Comparison of ENCODE assay signal across 8 cellular contexts in genomic region chr11:61756452-61757212, GRCh38. TPM values are rescaled to one million over a fixed set of nuclear protein-coding genes. Genes with fewer than 3 reads are reported as not detected.
DNase-seq lines count a peak whose midpoint lies in the region; ATAC-seq, FAIRE-seq and TF ChIP-seq lines count a peak whose summit lies in the region.
"Had no signal": no experiment of that assay in that cellular context is flagged by ENCODE, and none has a peak within 500 bp of the region (broad histone marks: within the 10 kb centered on the region; RNA-seq: fewer than 3 reads in every experiment).

No MANE protein-coding gene starts in this region.

- no TSS peak for BruUV-seq in GM12878 (replicated peaks; lab: Mats Ljungman, UMichigan)

- no peaks in the 10 kb centered on the region for H4K20me1 ChIP-seq in GM12878 (ENCODE audit: control insufficient read depth, insufficient read depth)

- peak; percentile 48 to 49; a peak in 3 of 4 replicates for TF ChIP-seq EP300 in GM12878 (IDR thresholded peaks at IDR 0.05; ENCODE audit: borderline replicate concordance in 1 of 2, control insufficient read depth in 1 of 2, low read depth in 2 of 2, low read length in 2 of 2)

- H3K79me1 ChIP-seq in trophoblast cell (ENCODE audit: low read length) = peaks cover 10% of the 10 kb centered on the region

- no peak for FAIRE-seq in GM12878 (lab: Jason Lieb, UNC)
- FAIRE-seq: keratinocyte had no signal

- H3K27me3 ChIP-seq in GM12878 (replicated peaks in 1 of 2; ENCODE audit: control insufficient read depth in 2 of 2, insufficient read depth in 2 of 2, low read length in 1 of 2) = no peaks in the 10 kb centered on the region; a peak in 1 of 4 replicates
- peaks cover 5% of the 10 kb centered on the region for H3K27me3 ChIP-seq in trophoblast cell (ENCODE audit: insufficient read depth, low read length)

- H3K9ac ChIP-seq in GM12878 (ENCODE audit: control insufficient read depth, insufficient read depth, low read length) (no peak overlapping the region), trophoblast cell (ENCODE audit: low read length) (no peak overlapping the region)

- DNase-seq in GM19238 (ENCODE audit: insufficient read length, low spot score) = peak; percentile 71
- DNase-seq in LoVo (ENCODE audit: low spot score) = peak; percentile 94
- DNase-seq in GM12878 (ENCODE audit: low read depth, low spot score) = peak; percentile 73
- no peak for DNase-seq in trophoblast cell
- DNase-seq in NCI-H1930 (lab: John Stamatoyannopoulos, UW) = no peak
- no peak for DNase-seq in cerebellum (ENCODE audit: low spot score)

- no peak for TF ChIP-seq CTCF in GM12878 (IDR thresholded peaks at IDR 0.05 in 2 of 3, conservative IDR thresholded peaks at IDR 0.05 in 1 of 3; ENCODE audit: control insufficient read depth in 2 of 3, extremely low read depth in 1 of 3, insufficient read depth in 1 of 3, low read depth in 3 of 3, low read length in 3 of 3)

- H3K4me2 ChIP-seq in GM12878 (ENCODE audit: control insufficient read depth, insufficient read depth) = peak overlapping the region; percentile 25; the same call in 1 of the 2 replicates
- no peak overlapping the region for H3K4me2 ChIP-seq in trophoblast cell (ENCODE audit: low read length)

- H3K4me1 ChIP-seq in GM12878 (ENCODE audit: control insufficient read depth, insufficient read depth, low read length) (peaks cover 8% of the 10 kb centered on the region), trophoblast cell (ENCODE audit: control insufficient read depth in 1 of 2, insufficient read depth in 2 of 2, low read length in 2 of 2) (peaks cover 23 to 33% of the 10 kb centered on the region in 2 experiments)

- SMC1A ChIA-PET in GM12878 (lab: Charles Lee; ENCODE audit: uncharacterized antibody, unreplicated experiment) = interaction anchor here (0.7 to 1.5 kb wide), 5 partner anchors 37 to 78 kb away, joined by 3 to 4 read pairs (median 3); partner anchors contain the start of gene FEN1

- no peak overlapping the region for H2AK5ac ChIP-seq in trophoblast cell (ENCODE audit: low read length)

- H3K4me3 ChIP-seq in GM12878 (no peak overlapping the region), trophoblast cell (ENCODE audit: low read depth, low read length) (no peak overlapping the region)

- H3K27ac ChIP-seq in GM12878 (ENCODE audit: control insufficient read depth, insufficient read depth) (no peak overlapping the region), trophoblast cell (ENCODE audit: low read depth, low read length) (no peak overlapping the region)

- H3K36me3 ChIP-seq in GM12878 (ENCODE audit: control insufficient read depth in 2 of 2, insufficient read depth in 2 of 2, low read length in 1 of 2) (no peaks in the 10 kb centered on the region), trophoblast cell (ENCODE audit: control insufficient read depth in 1 of 2, insufficient read depth in 2 of 2, low read length in 2 of 2) (no peaks in the 10 kb centered on the region)

- H2BK120ac ChIP-seq in trophoblast cell (ENCODE audit: insufficient read depth, low read length, poor library complexity) = no peak overlapping the region

- H3K4ac ChIP-seq in trophoblast cell (ENCODE audit: low read depth, low read length) = no peak overlapping the region

- CTCF ChIA-PET in GM12878 (lab: Yijun Ruan, JAX) = interaction anchor here (0.5 to 4.8 kb wide), 8 partner anchors 9 to 457 kb away, joined by 3 to 35 read pairs (median 4); no protein-coding TSS in a partner anchor

- H4K91ac ChIP-seq in trophoblast cell (ENCODE audit: low read depth, low read length) = peak overlapping the region; percentile 53

- no peaks in the 10 kb centered on the region for H3K9me3 ChIP-seq in GM12878 (replicated peaks; ENCODE audit: control insufficient read depth, insufficient read depth, low read length)
- H3K9me3 ChIP-seq in trophoblast cell (ENCODE audit: insufficient read depth, low read depth, low read length) = peaks cover 3% of the 10 kb centered on the region

- no peak; the same call in 1 of the 2 replicates for TF ChIP-seq POLR2A in GM12878 (IDR thresholded peaks at IDR 0.05; ENCODE audit: low read depth, low read length)

- peak overlapping the region; percentile 51 for H2BK12ac ChIP-seq in trophoblast cell (ENCODE audit: low read length)

- no peak for TF ChIP-seq RAD21 in GM12878 (IDR thresholded peaks at IDR 0.05; ENCODE audit: insufficient read depth, low read depth, low read length)

- 22% methylated on average over 9 of the region's 9 CpGs for WGBS in GM12878 (ENCODE audit: insufficient coverage, insufficient replicate concordance, low lambda C conversion rate, missing lambda C conversion rate)
- WGBS in trophoblast cell (ENCODE audit: extremely low coverage, insufficient coverage, insufficient read length) = no CpG with 5 or more reads among the region's 9 CpGs

- no peak overlapping the region for H3K23ac ChIP-seq in trophoblast cell (ENCODE audit: low read length)

- H3K79me2 ChIP-seq in GM12878 (ENCODE audit: control insufficient read depth, insufficient read depth, low read length) (no peaks in the 10 kb centered on the region), trophoblast cell (ENCODE audit: control insufficient read depth, insufficient read depth, low read length, poor library complexity) (peaks cover 2% of the 10 kb centered on the region)

- RAD21 ChIA-PET in GM12878 (lab: Charles Lee; ENCODE audit: unreplicated experiment) = interaction anchor here (0.9 to 2.0 kb wide), 6 partner anchors 23 to 141 kb away, joined by 3 to 7 read pairs (median 4); partner anchors contain the start of genes FADS2 and FEN1

- no peak overlapping the region for H2BK5ac ChIP-seq in trophoblast cell (ENCODE audit: low read depth, low read length, poor library complexity)

- H3K18ac ChIP-seq in trophoblast cell (ENCODE audit: low read length) = peak overlapping the region; percentile 12

- POLR2A ChIA-PET in GM12878 (lab: Charles Lee) = interaction anchor here (0.5 to 8.0 kb wide), 9 partner anchors 28 to 788 kb away, joined by 3 to 60 read pairs (median 4); partner anchors contain the start of genes FADS2, FEN1, FTH1 and TMEM258

- ATAC-seq in GM12878 (peak; percentile 85), GM21825 (IDR thresholded peaks at IDR 0.05; ENCODE audit: unreplicated experiment) (no peak)

- no peak overlapping the region for H4K12ac ChIP-seq in trophoblast cell (ENCODE audit: low read depth, low read length)

- H4K8ac ChIP-seq in trophoblast cell (ENCODE audit: low read depth, low read length) = no peak overlapping the region

- in situ Hi-C loops in GM12878 (cut with MboI) = no loop called here

- H2AFZ ChIP-seq in GM12878 (ENCODE audit: control insufficient read depth, low read depth, low read length) (peak overlapping the region; percentile 54), trophoblast cell (ENCODE audit: insufficient read depth, low read length, poor library complexity) (peak overlapping the region; percentile 8)

- H3K14ac ChIP-seq in trophoblast cell (ENCODE audit: low read length) = no peak overlapping the region

- intact Hi-C loops in GM12878 (cut with micrococcal nuclease; ENCODE audit: unreplicated experiment) = no loop called here

RNA-seq across cellular contexts. Expression of gene MYRF, which starts 4.2 kb away (rescaled TPM):
- total RNA-seq in GM12878 (2013; cell fraction: nucleolus; rRNA removed) = 24.0 and 28.0 TPM in 2 replicates
- total RNA-seq in GM12878 (2014; rRNA removed) (1.0 and 1.1 TPM in 2 replicates), GM12878 (2014; rRNA removed; fragmentation: Illumina TruSeq; extraction: Trizol) (0.27 and 0.60 TPM in 2 replicates), GM12878 (2021) (2.0 and 3.1 TPM in 2 replicates), cerebellum (1.7 TPM)
- 1.1 TPM for polyA plus RNA-seq in GM12878 (2011; ENCODE audit: low read depth)
- polyA plus RNA-seq in GM12878 (2011; rRNA removed) (9.6 and 15.6 TPM in 2 replicates), GM12878 (2014; fragmentation: Illumina TruSeq; extraction: Trizol) (0.93 and 1.2 TPM in 2 replicates), GM12878 (2014; fragmentation: Nextera tagmentation; extraction: Ambion mirVana) (under 1 TPM; 0.33 to 0.55 TPM), GM12878 (2014; rRNA removed) (1.7 TPM in 2 replicates), GM12878 (2016; fragmentation: Nextera tagmentation; extraction: Ambion mirVana) (under 1 TPM; 0.50 to 0.64 TPM)
- 24.7 and 27.8 TPM in 2 replicates for polyA plus RNA-seq in GM12878 (2011; cell fraction: cytosol; rRNA removed)
- 201 and 207 TPM in 2 replicates for polyA plus RNA-seq in GM12878 (2011; cell fraction: nucleus; rRNA removed)
- 1.7 and 2.1 TPM in 2 replicates for polyA plus RNA-seq in GM12878 (2012)
- 14.6 and 28.9 TPM in 2 replicates for polyA minus RNA-seq in GM12878 (2011; rRNA and poly(A)+ RNA removed)
- 17.6 and 22.6 TPM in 2 replicates for polyA minus RNA-seq in GM12878 (2011; cell fraction: cytosol; rRNA and poly(A)+ RNA removed)
- polyA minus RNA-seq in GM12878 (2011; cell fraction: nucleus; rRNA and poly(A)+ RNA removed) = 38.2 and 54.2 TPM in 2 replicates
- 9.8 and 10.4 TPM in 2 replicates for polyA plus RNA-seq in trophoblast cell (2013)

RNA-seq across cellular contexts. Expression of gene TMEM258, which starts 35.8 kb away (rescaled TPM):
- 43.6 and 56.9 TPM in 2 replicates for total RNA-seq in GM12878 (2013; cell fraction: nucleolus; rRNA removed)
- total RNA-seq in GM12878 (2014; rRNA removed) = 233 and 251 TPM in 2 replicates
- total RNA-seq in GM12878 (2014; rRNA removed; fragmentation: Illumina TruSeq; extraction: Trizol) = 202 and 218 TPM in 2 replicates
- 157 and 160 TPM in 2 replicates for total RNA-seq in GM12878 (2021)
- 130 TPM for polyA plus RNA-seq in GM12878 (2011; ENCODE audit: low read depth)
- polyA plus RNA-seq in GM12878 (2011; rRNA removed) = 373 and 532 TPM in 2 replicates
- polyA plus RNA-seq in GM12878 (2011; cell fraction: cytosol; rRNA removed) = 536 and 608 TPM in 2 replicates
- polyA plus RNA-seq in GM12878 (2011; cell fraction: nucleus; rRNA removed) = 121 and 202 TPM in 2 replicates
- 400 and 645 TPM in 2 replicates for polyA plus RNA-seq in GM12878 (2012)
- 167 and 194 TPM in 2 replicates for polyA plus RNA-seq in GM12878 (2014; fragmentation: Illumina TruSeq; extraction: Trizol)
- 100 to 1,000 TPM; 800 to 840 TPM for polyA plus RNA-seq in GM12878 (2014; fragmentation: Nextera tagmentation; extraction: Ambion mirVana)
- 252 and 261 TPM in 2 replicates for polyA plus RNA-seq in GM12878 (2014; rRNA removed)
- polyA plus RNA-seq in GM12878 (2016; fragmentation: Nextera tagmentation; extraction: Ambion mirVana) = 100 to 1,000 TPM; 390 to 393 TPM
- polyA minus RNA-seq in GM12878 (2011; rRNA and poly(A)+ RNA removed) = 208 and 236 TPM in 2 replicates
- 78.8 and 105 TPM in 2 replicates for polyA minus RNA-seq in GM12878 (2011; cell fraction: cytosol; rRNA and poly(A)+ RNA removed)
- polyA minus RNA-seq in GM12878 (2011; cell fraction: nucleus; rRNA and poly(A)+ RNA removed) = 58.0 and 65.3 TPM in 2 replicates
- 246 and 256 TPM in 2 replicates for polyA plus RNA-seq in trophoblast cell (2013)
- 74.4 TPM for total RNA-seq in cerebellum

RNA-seq across cellular contexts. Expression of gene FEN1, which starts 36.1 kb away (rescaled TPM):
- 16.7 and 19.0 TPM in 2 replicates for total RNA-seq in GM12878 (2013; cell fraction: nucleolus; rRNA removed)
- total RNA-seq in GM12878 (2014; rRNA removed) (136 TPM in 2 replicates), GM12878 (2014; rRNA removed; fragmentation: Illumina TruSeq; extraction: Trizol) (117 and 135 TPM in 2 replicates), GM12878 (2021) (127 and 129 TPM in 2 replicates), cerebellum (15.2 TPM)
- 42.9 TPM for polyA plus RNA-seq in GM12878 (2011; ENCODE audit: low read depth)
- polyA plus RNA-seq in GM12878 (2011; rRNA removed) (94.3 and 94.4 TPM in 2 replicates), GM12878 (2014; fragmentation: Illumina TruSeq; extraction: Trizol) (92.7 and 120 TPM in 2 replicates), GM12878 (2014; fragmentation: Nextera tagmentation; extraction: Ambion mirVana) (10 to 100 TPM; 54.8 to 99.9 TPM), GM12878 (2014; rRNA removed) (110 and 130 TPM in 2 replicates), GM12878 (2016; fragmentation: Nextera tagmentation; extraction: Ambion mirVana) (100 to 1,000 TPM; 281 to 282 TPM)
- polyA plus RNA-seq in GM12878 (2011; cell fraction: cytosol; rRNA removed) = 79.0 and 88.7 TPM in 2 replicates
- polyA plus RNA-seq in GM12878 (2011; cell fraction: nucleus; rRNA removed) = 24.1 and 39.1 TPM in 2 replicates
- 51.3 and 51.6 TPM in 2 replicates for polyA plus RNA-seq in GM12878 (2012)
- 78.7 and 79.0 TPM in 2 replicates for polyA minus RNA-seq in GM12878 (2011; rRNA and poly(A)+ RNA removed)
- polyA minus RNA-seq in GM12878 (2011; cell fraction: cytosol; rRNA and poly(A)+ RNA removed) = 31.3 and 34.8 TPM in 2 replicates
- polyA minus RNA-seq in GM12878 (2011; cell fraction: nucleus; rRNA and poly(A)+ RNA removed) = 19.6 and 36.2 TPM in 2 replicates
- polyA plus RNA-seq in trophoblast cell (2013) = 53.9 and 58.2 TPM in 2 replicates

Comparison
In these comparisons a context has a peak if more than half of its experiments do, and no peak if none do; other contexts are left out.
1. DNase-seq: peak in GM19238 (single experiment), LoVo (single experiment) and GM12878 (single experiment); none in trophoblast cell (0 of 2), NCI-H1930 (0 of 2) and cerebellum (single experiment).